ENCODE assay signal across 24 cellular contexts in genomic region chr12:19105468-19105867, GRCh38. TPM values are rescaled to one million over a fixed set of nuclear protein-coding genes. Genes with fewer than 3 reads are reported as not detected.
DNase-seq lines count a peak whose midpoint lies in the region; ATAC-seq and TF ChIP-seq lines count a peak whose summit lies in the region.
"Had no signal": no experiment of that assay in that cellular context is flagged by ENCODE, and none has a peak within 500 bp of the region (broad histone marks: within the 10 kb centered on the region; RNA-seq: fewer than 3 reads in every experiment).

No MANE protein-coding gene starts in this region.

- intact Hi-C loops in Right ventricle myocardium inferior (cut with DNase I) = no loop called here

- ATAC-seq in Right ventricle myocardium inferior = no peak
- ATAC-seq: A549, HepG2, PC-3, T-helper 17 cell had no signal

- no peaks in the 10 kb centered on the region for H3K4me1 Mint-ChIP-seq in type B pancreatic cell (ENCODE audit: unreplicated experiment)
- H3K4me1 Mint-ChIP-seq: B cell, CD14-positive monocyte, T-helper 17 cell had no signal

- H3K27me3 Mint-ChIP-seq in type B pancreatic cell = no peaks in the 10 kb centered on the region
- H3K27me3 Mint-ChIP-seq: B cell had no signal

- H3K36me3 Mint-ChIP-seq in type B pancreatic cell = no peaks in the 10 kb centered on the region
- H3K36me3 Mint-ChIP-seq: CD14-positive monocyte had no signal

- DNase-seq in DMS53 (lab: John Stamatoyannopoulos, UW) (peak; percentile 92), DMS79 treated with DMSO at 0.1 percent for 48 hours (lab: John Stamatoyannopoulos, UW) (peak; percentile 45), NCI-H2029 (lab: John Stamatoyannopoulos, UW) (peak; percentile 48), NCI-H524 treated with DMSO at 0.1 percent for 48 hours (lab: John Stamatoyannopoulos, UW) (peak; percentile 78), type B pancreatic cell (ENCODE audit: extremely low spot score, unreplicated experiment) (no peak), globus pallidus (ENCODE audit: low spot score) (no peak), Right ventricle myocardium inferior (ENCODE audit: missing footprints) (no peak)
- no peak for DNase-seq in stimulated activated CD4-positive, alpha-beta T cell treated with anti-CD3 and anti-CD28 coated beads, Interleukin-15, amount 100 ng/mL, for 24 hours
- DNase-seq: DND-41, GM23248, H9, HFFc6, KBM-7, NCI-H1105 treated with DMSO at 0.1 percent for 48 hours, NCI-H2081, NCI-H526, PC-3, SHP77 treated with DMSO at 0.1 percent for 48 hours, SW 1271, T-helper 17 cell had no signal

- H3K4me3 Mint-ChIP-seq in type B pancreatic cell = no peak overlapping the region
- H3K4me3 Mint-ChIP-seq: B cell, CD14-positive monocyte, H9, HFFc6, T-helper 17 cell had no signal

- no peaks in the 10 kb centered on the region for H3K9me3 Mint-ChIP-seq in type B pancreatic cell
- H3K9me3 Mint-ChIP-seq: H9, HFFc6 had no signal

- no peak overlapping the region for H3K27ac Mint-ChIP-seq in type B pancreatic cell
- H3K27ac Mint-ChIP-seq: B cell, CD14-positive monocyte, H9, HFFc6, T-helper 17 cell had no signal

- no peak for TF ChIP-seq CTCF in type B pancreatic cell (conservative IDR thresholded peaks at IDR 0.05)

RNA-seq across cellular contexts. Expression of gene PLEKHA5, which starts 24.1 kb away (rescaled TPM):
- total RNA-seq in type B pancreatic cell (ENCODE audit: low replicate concordance) (68.2 and 68.6 TPM in 2 replicates), Right ventricle myocardium inferior (52.6 TPM)

Comparison
In these comparisons a context has a peak if more than half of its experiments do, and no peak if none do; other contexts are left out.
1. DNase-seq: peak in DMS53 (single experiment), DMS79 treated with DMSO at 0.1 percent for 48 hours (single experiment), NCI-H2029 (single experiment) and NCI-H524 treated with DMSO at 0.1 percent for 48 hours (single experiment); none in stimulated activated CD4-positive, alpha-beta T cell treated with anti-CD3 and anti-CD28 coated beads, Interleukin-15, amount 100 ng/mL, for 24 hours (single experiment), type B pancreatic cell (single experiment), globus pallidus (single experiment) and Right ventricle myocardium inferior (single experiment).